ENCODE assay signal across 29 cellular contexts in genomic region chr19:19550972-19551861, GRCh38. TPM values are rescaled to one million over a fixed set of nuclear protein-coding genes. Genes with fewer than 3 reads are reported as not detected.
A peak's percentile ranks its signal among the peaks of the same experiment; 100 is the strongest.
DNase-seq lines count a peak whose midpoint lies in the region; ATAC-seq, FAIRE-seq and TF ChIP-seq lines count a peak whose summit lies in the region.
"Had no signal": no experiment of that assay in that cellular context is flagged by ENCODE, and none has a peak within 500 bp of the region (broad histone marks: within the 10 kb centered on the region; RNA-seq: fewer than 3 reads in every experiment).

No MANE protein-coding gene starts in this region.

- no peak for DNase-seq in activated naive CD8-positive, alpha-beta T cell treated with anti-CD3 and anti-CD28 coated beads for 36 hours
- DNase-seq in activated naive CD8-positive, alpha-beta T cell treated with anti-CD3 and anti-CD28 coated beads, Interleukin-2, amount 50 U/mL, for 24 hours = no peak
- no peak for DNase-seq in RWPE1 (ENCODE audit: low spot score)
- no peak for DNase-seq in mesothelial cell of epicardium (ENCODE audit: low spot score in 2 of 2, unreplicated experiment in 2 of 2)
- DNase-seq in NOMO-1 treated with dmso at 0.1 percent for 144 hours (lab: John Stamatoyannopoulos, UW; ENCODE audit: unreplicated experiment) = no peak
- no peak for DNase-seq in NCI-H446 (lab: John Stamatoyannopoulos, UW)
- no peak for DNase-seq in GM12892 (ENCODE audit: insufficient read length)
- DNase-seq: activated CD4-positive, alpha-beta T cell treated with anti-CD3 and anti-CD28 coated beads for 48 hours; activated gamma-delta T cell treated with Interleukin-2 at 50 U/mL for 16 hours; activated T-cell treated with anti-CD3 and anti-CD28 coated beads, Interleukin-2, amount 50 U/mL, for 48 hours; C1 segment of cervical spinal cord; Caco-2; central memory CD4-positive, alpha-beta T cell; effector memory CD8-positive, alpha-beta T cell; glutamatergic neuron; MM.1S; NCI-H1930; NCI-H2227 treated with DMSO at 0.1 percent for 48 hours; NCI-H526 treated with DMSO at 0.1 percent for 48 hours; SHP77; stimulated activated CD4-positive, alpha-beta T cell treated with anti-CD3 and anti-CD28 coated beads, Interleukin-12 subunit alpha, Interleukin-12 subunit beta, amount 100 ng/mL, for 4 hours; stimulated activated CD4-positive, alpha-beta T cell treated with anti-CD3 and anti-CD28 coated beads, Interleukin-2, amount 100 ng/mL, for 48 hours; stimulated activated naive CD8-positive, alpha-beta T cell treated with anti-CD3 and anti-CD28 coated beads, Interleukin-15, amount 100 ng/mL, for 72 hours; SW 1271 had no signal

- no peak for TF ChIP-seq CTCF in RWPE1 (conservative IDR thresholded peaks at IDR 0.05; ENCODE audit: low read depth)
- no peak for TF ChIP-seq CTCF in mesothelial cell of epicardium (IDR thresholded peaks at IDR 0.05; ENCODE audit: unreplicated experiment)

- H3K4me3 Mint-ChIP-seq in activated naive CD8-positive, alpha-beta T cell treated with anti-CD3 and anti-CD28 coated beads for 36 hours = no peak overlapping the region
- H3K4me3 Mint-ChIP-seq in activated naive CD8-positive, alpha-beta T cell treated with anti-CD3 and anti-CD28 coated beads, Interleukin-2, amount 50 U/mL, for 24 hours = no peak overlapping the region
- no peak overlapping the region for H3K4me3 Mint-ChIP-seq in mesothelial cell of epicardium
- H3K4me3 Mint-ChIP-seq: effector memory CD8-positive, alpha-beta T cell; memory B cell; stimulated activated naive CD8-positive, alpha-beta T cell treated with anti-CD3 and anti-CD28 coated beads, Interleukin-15, amount 100 ng/mL, for 72 hours had no signal

- peak overlapping the region; percentile 18; the same call in 1 of the 2 replicates for H3K27ac ChIP-seq in RWPE1
- H3K27ac ChIP-seq: thoracic aorta had no signal

- no peaks in the 10 kb centered on the region for H3K9me3 Mint-ChIP-seq in activated naive CD8-positive, alpha-beta T cell treated with anti-CD3 and anti-CD28 coated beads for 36 hours
- H3K9me3 Mint-ChIP-seq in activated naive CD8-positive, alpha-beta T cell treated with anti-CD3 and anti-CD28 coated beads, Interleukin-2, amount 50 U/mL, for 24 hours = no peaks in the 10 kb centered on the region
- no peaks in the 10 kb centered on the region for H3K9me3 Mint-ChIP-seq in mesothelial cell of epicardium
- H3K9me3 Mint-ChIP-seq: effector memory CD8-positive, alpha-beta T cell; memory B cell; stimulated activated naive CD8-positive, alpha-beta T cell treated with anti-CD3 and anti-CD28 coated beads, Interleukin-15, amount 100 ng/mL, for 72 hours had no signal

- no peak for ATAC-seq in activated naive CD8-positive, alpha-beta T cell treated with anti-CD3 and anti-CD28 coated beads, Interleukin-2, amount 50 U/mL, for 24 hours
- ATAC-seq: effector memory CD8-positive, alpha-beta T cell; left lobe of liver; right cardiac atrium; stimulated activated naive CD8-positive, alpha-beta T cell treated with anti-CD3 and anti-CD28 coated beads, Interleukin-15, amount 100 ng/mL, for 72 hours had no signal

- no peak for TF ChIP-seq POLR2A in GM12892 (IDR thresholded peaks at IDR 0.05; ENCODE audit: low read depth, low read length)

- no peaks in the 10 kb centered on the region for H3K4me1 Mint-ChIP-seq in activated naive CD8-positive, alpha-beta T cell treated with anti-CD3 and anti-CD28 coated beads for 36 hours
- no peaks in the 10 kb centered on the region for H3K4me1 Mint-ChIP-seq in activated naive CD8-positive, alpha-beta T cell treated with anti-CD3 and anti-CD28 coated beads, Interleukin-2, amount 50 U/mL, for 24 hours
- H3K4me1 Mint-ChIP-seq in mesothelial cell of epicardium = peaks cover 20% of the 10 kb centered on the region
- H3K4me1 Mint-ChIP-seq: memory B cell had no signal

- POLR2A ChIA-PET in RWPE1 (lab: Yijun Ruan, JAX; ENCODE audit: low non-redundant PET) = no interaction called here

- H3K36me3 Mint-ChIP-seq in activated naive CD8-positive, alpha-beta T cell treated with anti-CD3 and anti-CD28 coated beads for 36 hours = no peaks in the 10 kb centered on the region
- H3K36me3 Mint-ChIP-seq in activated naive CD8-positive, alpha-beta T cell treated with anti-CD3 and anti-CD28 coated beads, Interleukin-2, amount 50 U/mL, for 24 hours (ENCODE audit: low read depth) = no peaks in the 10 kb centered on the region
- H3K36me3 Mint-ChIP-seq in mesothelial cell of epicardium = no peaks in the 10 kb centered on the region
- H3K36me3 Mint-ChIP-seq: memory B cell had no signal

- H3K27ac Mint-ChIP-seq in activated naive CD8-positive, alpha-beta T cell treated with anti-CD3 and anti-CD28 coated beads for 36 hours = peak overlapping the region; percentile 45
- H3K27ac Mint-ChIP-seq in activated naive CD8-positive, alpha-beta T cell treated with anti-CD3 and anti-CD28 coated beads, Interleukin-2, amount 50 U/mL, for 24 hours = no peak overlapping the region
- H3K27ac Mint-ChIP-seq in mesothelial cell of epicardium = peak overlapping the region; percentile 39
- H3K27ac Mint-ChIP-seq: effector memory CD8-positive, alpha-beta T cell; memory B cell had no signal

- H3K27me3 Mint-ChIP-seq in activated naive CD8-positive, alpha-beta T cell treated with anti-CD3 and anti-CD28 coated beads for 36 hours = no peaks in the 10 kb centered on the region
- H3K27me3 Mint-ChIP-seq in activated naive CD8-positive, alpha-beta T cell treated with anti-CD3 and anti-CD28 coated beads, Interleukin-2, amount 50 U/mL, for 24 hours = peaks cover 3% of the 10 kb centered on the region
- H3K27me3 Mint-ChIP-seq in mesothelial cell of epicardium (ENCODE audit: low read depth) = no peaks in the 10 kb centered on the region
- H3K27me3 Mint-ChIP-seq: stimulated activated naive CD8-positive, alpha-beta T cell treated with anti-CD3 and anti-CD28 coated beads, Interleukin-15, amount 100 ng/mL, for 72 hours had no signal

- CTCF ChIA-PET in RWPE1 (lab: Yijun Ruan, JAX) = interaction anchor here (0.6 to 2.8 kb wide), 4 partner anchors 9 to 93 kb away, joined by 3 to 25 read pairs (median 4); no protein-coding TSS in a partner anchor

- FAIRE-seq in GM12892 (lab: Jason Lieb, UNC) = no peak
- FAIRE-seq: urothelium cell line had no signal

RNA-seq across cellular contexts. Expression of gene CILP2, which starts 13.2 kb away (rescaled TPM):
- under 1 TPM; 0.18 to 0.23 TPM for total RNA-seq in activated naive CD8-positive, alpha-beta T cell treated with anti-CD3 and anti-CD28 coated beads for 36 hours
- 22.7 to 23.2 TPM (median 23.2 TPM) in 3 replicates for total RNA-seq in mesothelial cell of epicardium
- polyA plus RNA-seq in GM12892 (2012; ENCODE audit: missing spikeins) = 0.08 TPM

RNA-seq across cellular contexts. Expression of gene YJEFN3, which starts 22.5 kb away (rescaled TPM):
- total RNA-seq in activated naive CD8-positive, alpha-beta T cell treated with anti-CD3 and anti-CD28 coated beads for 36 hours = 1 to 10 TPM; 5.7 to 7.8 TPM
- 19.0 to 22.6 TPM (median 20.7 TPM) in 3 replicates for total RNA-seq in mesothelial cell of epicardium
- polyA plus RNA-seq in GM12892 (2012; ENCODE audit: missing spikeins) = 5.1 TPM

RNA-seq across cellular contexts. Expression of gene NDUFA13, which starts 35.2 kb away (rescaled TPM):
- total RNA-seq in activated naive CD8-positive, alpha-beta T cell treated with anti-CD3 and anti-CD28 coated beads for 36 hours = 100 to 1,000 TPM; 306 to 312 TPM
- 338 to 343 TPM (median 342 TPM) in 3 replicates for total RNA-seq in mesothelial cell of epicardium
- 311 TPM for polyA plus RNA-seq in GM12892 (2012; ENCODE audit: missing spikeins)

RNA-seq across cellular contexts. Expression of gene TSSK6, which starts 35.9 kb away (rescaled TPM):
- 1 to 10 TPM; 3.0 to 3.1 TPM for total RNA-seq in activated naive CD8-positive, alpha-beta T cell treated with anti-CD3 and anti-CD28 coated beads for 36 hours
- total RNA-seq in mesothelial cell of epicardium = 1.9 to 2.3 TPM (median 2.1 TPM) in 3 replicates
- polyA plus RNA-seq in GM12892 (2012; ENCODE audit: missing spikeins) = 0.45 TPM

Comparison
In these comparisons a context has a peak if more than half of its experiments do, and no peak if none do; other contexts are left out.
1. RNA of gene CILP2, which starts 13.2 kb away (total RNA-seq): 22.7 to 23.2 TPM in mesothelial cell of epicardium; 0.18 to 0.23 TPM in activated naive CD8-positive, alpha-beta T cell treated with anti-CD3 and anti-CD28 coated beads for 36 hours; every median in the first group is over 10 times any median in the second.